Comparison of ENCODE assay signal across 9 cellular contexts in genomic region chr16:1300664-1301476, GRCh38. TPM values are rescaled to one million over a fixed set of nuclear protein-coding genes. Genes with fewer than 3 reads are reported as not detected.
A peak's percentile ranks its signal among the peaks of the same experiment; 100 is the strongest.
DNase-seq lines count a peak whose midpoint lies in the region; ATAC-seq and TF ChIP-seq lines count a peak whose summit lies in the region.
"Had no signal": no experiment of that assay in that cellular context is flagged by ENCODE, and none has a peak within 500 bp of the region (broad histone marks: within the 10 kb centered on the region; RNA-seq: fewer than 3 reads in every experiment).

No MANE protein-coding gene starts in this region.

- peak; percentile 75 for ATAC-seq in left lobe of liver

- no peak overlapping the region for H3K4me3 ChIP-seq in LNCaP clone FGC (ENCODE audit: low read depth, low read length)

- TF ChIP-seq CTCF in LNCaP clone FGC (IDR thresholded peaks at IDR 0.05; ENCODE audit: control insufficient read depth, extremely low read depth, insufficient read depth), result peak; percentile 91

- DNase-seq in Daoy (ENCODE audit: low read depth) (peak; percentile 62), LNCaP clone FGC (ENCODE audit: low read depth) (no peak), left lobe of liver (ENCODE audit: low spot score) (peak; percentile 78), DMS153 (lab: John Stamatoyannopoulos, UW) (no peak), NCI-H1436 treated with DMSO at 0.1 percent for 48 hours (lab: John Stamatoyannopoulos, UW) (no peak)
- DNase-seq in activated CD4-positive, CD25-positive, alpha-beta regulatory T cell (lab: John Stamatoyannopoulos, UW), result peak; percentile 52 to 62 (median 56)
- DNase-seq in central memory CD4-positive, alpha-beta T cell, result peak; percentile 62
- peak; percentile 57 to 71 for DNase-seq in stimulated activated CD4-positive, alpha-beta T cell treated with anti-CD3 and anti-CD28 coated beads, Interleukin-4, amount 100 ng/mL, for 4 hours

RNA-seq across cellular contexts. Expression of gene UBE2I, which starts 8.6 kb away (rescaled TPM):
- total RNA-seq in Daoy (2014; rRNA removed; shearing (Covaris generic)), result 37.6 and 69.5 TPM in 2 replicates
- 28.0 TPM for total RNA-seq in left lobe of liver

RNA-seq across cellular contexts. Expression of gene BAIAP3, which starts 32.6 kb away (rescaled TPM):
- total RNA-seq in Daoy (2014; rRNA removed; shearing (Covaris generic)), result 0.11 and 1.2 TPM in 2 replicates
- 8.1 TPM for total RNA-seq in left lobe of liver

RNA-seq across cellular contexts. Expression of gene TPSD1, which starts 45.0 kb away (rescaled TPM):
- not detected in 2 replicates for total RNA-seq in Daoy (2014; rRNA removed; shearing (Covaris generic))
- not detected for total RNA-seq in left lobe of liver
- total RNA-seq: activated CD8-positive, alpha-beta memory T cell treated with anti-CD3 and anti-CD28 coated beads for 36 hours had no signal

RNA-seq across cellular contexts. Expression of gene TSR3, which starts 50.8 kb away (rescaled TPM):
- 95.5 and 103 TPM in 2 replicates for total RNA-seq in Daoy (2014; rRNA removed; shearing (Covaris generic))
- total RNA-seq in left lobe of liver, result 32.5 TPM

RNA-seq across cellular contexts. Expression of gene GNPTG, which starts 50.9 kb away (rescaled TPM):
- total RNA-seq in Daoy (2014; rRNA removed; shearing (Covaris generic)), result 10.8 and 15.9 TPM in 2 replicates
- 58.3 TPM for total RNA-seq in left lobe of liver

Comparison
In these comparisons a context has a peak if more than half of its experiments do, and no peak if none do; other contexts are left out.
1. DNase-seq: peak in Daoy (single experiment), activated CD4-positive, CD25-positive, alpha-beta regulatory T cell (4 of 4), central memory CD4-positive, alpha-beta T cell (single experiment), left lobe of liver (single experiment) and stimulated activated CD4-positive, alpha-beta T cell treated with anti-CD3 and anti-CD28 coated beads, Interleukin-4, amount 100 ng/mL, for 4 hours (2 of 2); none in LNCaP clone FGC (single experiment), DMS153 (single experiment) and NCI-H1436 treated with DMSO at 0.1 percent for 48 hours (single experiment).